In the genomic region with DNA sequence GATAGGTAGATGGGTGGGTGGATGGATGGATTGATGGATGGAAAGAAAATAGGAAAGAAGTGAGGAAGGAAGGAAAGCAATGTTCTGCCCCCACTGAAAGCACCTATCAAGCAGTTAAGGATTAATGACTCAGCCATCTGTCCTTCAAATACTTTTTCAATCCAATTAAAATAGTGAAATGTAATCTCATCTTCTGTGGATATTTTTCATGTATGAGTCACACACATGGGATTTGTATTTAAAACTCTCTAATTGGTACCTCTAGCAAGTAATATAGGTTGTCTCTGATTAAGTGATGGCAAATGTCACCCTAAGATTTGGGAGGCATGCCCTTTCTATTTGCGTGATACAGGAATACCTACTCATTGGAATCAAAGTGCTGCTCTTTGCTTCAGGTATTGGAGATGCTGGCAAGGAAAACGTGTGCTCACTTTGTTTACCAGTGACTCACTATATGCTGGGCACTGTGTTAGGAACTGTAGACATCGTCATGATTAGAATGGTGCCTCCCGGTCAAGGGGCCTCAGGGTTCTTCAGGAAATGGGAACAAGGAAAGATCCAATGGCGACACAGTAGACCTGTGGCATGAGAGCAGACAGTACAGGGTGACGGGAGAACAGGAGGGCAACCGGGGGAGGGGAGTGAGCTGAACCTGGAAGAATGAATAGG, we compare ENCODE assay signal across 2 cellular contexts.
A peak's percentile ranks its signal among the peaks of the same experiment; 100 is the strongest.
TF ChIP-seq lines count a peak whose summit lies in the region.

No MANE protein-coding gene starts in this region.

TF ChIP-seq in HEK293, 187 proteins besides CTCF, POLR2A, EP300 and RAD21 (continued from another document):
- TF ChIP-seq ZNF302 (tag by site-specific recombination; IDR thresholded peaks at IDR 0.05; ENCODE audit: low read depth) (no peak), SCRT2 (tag by site-specific recombination; IDR thresholded peaks at IDR 0.05) (0 out of 2 replicates have a peak, but pooled peaks have one; percentile 26), ZNF544 (tag by site-specific recombination; IDR thresholded peaks at IDR 0.05) (no peak), SP7 (tag by site-specific recombination; IDR thresholded peaks at IDR 0.05) (peak; percentile 70), PRDM10 (tag by site-specific recombination; IDR thresholded peaks at IDR 0.05) (peak; percentile 27; the same call in 1 of the 2 replicates)

TF ChIP-seq in H1, 55 proteins besides CTCF, POLR2A, EP300 and RAD21:
- no peak for TF ChIP-seq TBP (IDR thresholded peaks at IDR 0.05; ENCODE audit: low read depth, low read length)
- TF ChIP-seq JUN (IDR thresholded peaks at IDR 0.05; ENCODE audit: low read depth, low read length) = no peak
- TF ChIP-seq ATF3 (IDR thresholded peaks at IDR 0.05; ENCODE audit: insufficient read depth, low read depth, low read length) = no peak
- no peak for TF ChIP-seq SP4 (IDR thresholded peaks at IDR 0.05; ENCODE audit: low read length)
- TF ChIP-seq EGR1 (IDR thresholded peaks at IDR 0.05; ENCODE audit: borderline replicate concordance, low read depth, low read length) = no peak
- TF ChIP-seq CHD2 (IDR thresholded peaks at IDR 0.05; ENCODE audit: low read length) = no peak
- TF ChIP-seq, protein P1, sequence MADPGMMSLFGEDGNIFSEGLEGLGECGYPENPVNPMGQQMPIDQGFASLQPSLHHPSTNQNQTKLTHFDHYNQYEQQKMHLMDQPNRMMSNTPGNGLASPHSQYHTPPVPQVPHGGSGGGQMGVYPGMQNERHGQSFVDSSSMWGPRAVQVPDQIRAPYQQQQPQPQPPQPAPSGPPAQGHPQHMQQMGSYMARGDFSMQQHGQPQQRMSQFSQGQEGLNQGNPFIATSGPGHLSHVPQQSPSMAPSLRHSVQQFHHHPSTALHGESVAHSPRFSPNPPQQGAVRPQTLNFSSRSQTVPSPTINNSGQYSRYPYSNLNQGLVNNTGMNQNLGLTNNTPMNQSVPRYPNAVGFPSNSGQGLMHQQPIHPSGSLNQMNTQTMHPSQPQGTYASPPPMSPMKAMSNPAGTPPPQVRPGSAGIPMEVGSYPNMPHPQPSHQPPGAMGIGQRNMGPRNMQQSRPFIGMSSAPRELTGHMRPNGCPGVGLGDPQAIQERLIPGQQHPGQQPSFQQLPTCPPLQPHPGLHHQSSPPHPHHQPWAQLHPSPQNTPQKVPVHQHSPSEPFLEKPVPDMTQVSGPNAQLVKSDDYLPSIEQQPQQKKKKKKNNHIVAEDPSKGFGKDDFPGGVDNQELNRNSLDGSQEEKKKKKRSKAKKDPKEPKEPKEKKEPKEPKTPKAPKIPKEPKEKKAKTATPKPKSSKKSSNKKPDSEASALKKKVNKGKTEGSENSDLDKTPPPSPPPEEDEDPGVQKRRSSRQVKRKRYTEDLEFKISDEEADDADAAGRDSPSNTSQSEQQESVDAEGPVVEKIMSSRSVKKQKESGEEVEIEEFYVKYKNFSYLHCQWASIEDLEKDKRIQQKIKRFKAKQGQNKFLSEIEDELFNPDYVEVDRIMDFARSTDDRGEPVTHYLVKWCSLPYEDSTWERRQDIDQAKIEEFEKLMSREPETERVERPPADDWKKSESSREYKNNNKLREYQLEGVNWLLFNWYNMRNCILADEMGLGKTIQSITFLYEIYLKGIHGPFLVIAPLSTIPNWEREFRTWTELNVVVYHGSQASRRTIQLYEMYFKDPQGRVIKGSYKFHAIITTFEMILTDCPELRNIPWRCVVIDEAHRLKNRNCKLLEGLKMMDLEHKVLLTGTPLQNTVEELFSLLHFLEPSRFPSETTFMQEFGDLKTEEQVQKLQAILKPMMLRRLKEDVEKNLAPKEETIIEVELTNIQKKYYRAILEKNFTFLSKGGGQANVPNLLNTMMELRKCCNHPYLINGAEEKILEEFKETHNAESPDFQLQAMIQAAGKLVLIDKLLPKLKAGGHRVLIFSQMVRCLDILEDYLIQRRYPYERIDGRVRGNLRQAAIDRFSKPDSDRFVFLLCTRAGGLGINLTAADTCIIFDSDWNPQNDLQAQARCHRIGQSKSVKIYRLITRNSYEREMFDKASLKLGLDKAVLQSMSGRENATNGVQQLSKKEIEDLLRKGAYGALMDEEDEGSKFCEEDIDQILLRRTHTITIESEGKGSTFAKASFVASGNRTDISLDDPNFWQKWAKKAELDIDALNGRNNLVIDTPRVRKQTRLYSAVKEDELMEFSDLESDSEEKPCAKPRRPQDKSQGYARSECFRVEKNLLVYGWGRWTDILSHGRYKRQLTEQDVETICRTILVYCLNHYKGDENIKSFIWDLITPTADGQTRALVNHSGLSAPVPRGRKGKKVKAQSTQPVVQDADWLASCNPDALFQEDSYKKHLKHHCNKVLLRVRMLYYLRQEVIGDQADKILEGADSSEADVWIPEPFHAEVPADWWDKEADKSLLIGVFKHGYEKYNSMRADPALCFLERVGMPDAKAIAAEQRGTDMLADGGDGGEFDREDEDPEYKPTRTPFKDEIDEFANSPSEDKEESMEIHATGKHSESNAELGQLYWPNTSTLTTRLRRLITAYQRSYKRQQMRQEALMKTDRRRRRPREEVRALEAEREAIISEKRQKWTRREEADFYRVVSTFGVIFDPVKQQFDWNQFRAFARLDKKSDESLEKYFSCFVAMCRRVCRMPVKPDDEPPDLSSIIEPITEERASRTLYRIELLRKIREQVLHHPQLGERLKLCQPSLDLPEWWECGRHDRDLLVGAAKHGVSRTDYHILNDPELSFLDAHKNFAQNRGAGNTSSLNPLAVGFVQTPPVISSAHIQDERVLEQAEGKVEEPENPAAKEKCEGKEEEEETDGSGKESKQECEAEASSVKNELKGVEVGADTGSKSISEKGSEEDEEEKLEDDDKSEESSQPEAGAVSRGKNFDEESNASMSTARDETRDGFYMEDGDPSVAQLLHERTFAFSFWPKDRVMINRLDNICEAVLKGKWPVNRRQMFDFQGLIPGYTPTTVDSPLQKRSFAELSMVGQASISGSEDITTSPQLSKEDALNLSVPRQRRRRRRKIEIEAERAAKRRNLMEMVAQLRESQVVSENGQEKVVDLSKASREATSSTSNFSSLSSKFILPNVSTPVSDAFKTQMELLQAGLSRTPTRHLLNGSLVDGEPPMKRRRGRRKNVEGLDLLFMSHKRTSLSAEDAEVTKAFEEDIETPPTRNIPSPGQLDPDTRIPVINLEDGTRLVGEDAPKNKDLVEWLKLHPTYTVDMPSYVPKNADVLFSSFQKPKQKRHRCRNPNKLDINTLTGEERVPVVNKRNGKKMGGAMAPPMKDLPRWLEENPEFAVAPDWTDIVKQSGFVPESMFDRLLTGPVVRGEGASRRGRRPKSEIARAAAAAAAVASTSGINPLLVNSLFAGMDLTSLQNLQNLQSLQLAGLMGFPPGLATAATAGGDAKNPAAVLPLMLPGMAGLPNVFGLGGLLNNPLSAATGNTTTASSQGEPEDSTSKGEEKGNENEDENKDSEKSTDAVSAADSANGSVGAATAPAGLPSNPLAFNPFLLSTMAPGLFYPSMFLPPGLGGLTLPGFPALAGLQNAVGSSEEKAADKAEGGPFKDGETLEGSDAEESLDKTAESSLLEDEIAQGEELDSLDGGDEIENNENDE (IDR thresholded peaks at IDR 0.05; ENCODE audit: insufficient replicate concordance, low read length) = no peak
- TF ChIP-seq NRF1 (IDR thresholded peaks at IDR 0.05; ENCODE audit: low read depth, low read length) = no peak
- TF ChIP-seq RBBP5 (IDR thresholded peaks at IDR 0.05; ENCODE audit: borderline replicate concordance, low read depth, low read length) = no peak
- no peak for TF ChIP-seq ATF2 (IDR thresholded peaks at IDR 0.05; ENCODE audit: low read length)
- TF ChIP-seq GABPA (IDR thresholded peaks at IDR 0.05; ENCODE audit: borderline replicate concordance, insufficient read depth, low read length) = no peak
- TF ChIP-seq SP1 (IDR thresholded peaks at IDR 0.05; ENCODE audit: low read depth, low read length) = no peak
- no peak for TF ChIP-seq NANOG (IDR thresholded peaks at IDR 0.05; ENCODE audit: insufficient read depth, low read depth, low read length, poor library complexity, severe bottlenecking)
- no peak for TF ChIP-seq CHD1 (IDR thresholded peaks at IDR 0.05; ENCODE audit: low read depth, low read length)
- no peak for TF ChIP-seq SAP30 (IDR thresholded peaks at IDR 0.05; ENCODE audit: insufficient read depth, insufficient replicate concordance, low read length)
- TF ChIP-seq CTBP2 (IDR thresholded peaks at IDR 0.05; ENCODE audit: borderline replicate concordance, insufficient read depth, insufficient read length, low read length) = no peak
- TF ChIP-seq POU5F1 (IDR thresholded peaks at IDR 0.05; ENCODE audit: low read depth, low read length) = no peak
- TF ChIP-seq BCL11A (IDR thresholded peaks at IDR 0.05; ENCODE audit: low read depth in 2 of 2, low read length in 2 of 2) = no peak
- TF ChIP-seq FOSL1 (IDR thresholded peaks at IDR 0.05; ENCODE audit: insufficient read depth, low read depth, low read length) = no peak
